ENCODE assay signal across 12 cellular contexts in genomic region chr2:43708178-43708577, GRCh38. TPM values are rescaled to one million over a fixed set of nuclear protein-coding genes. Genes with fewer than 3 reads are reported as not detected.
"Had no signal": no experiment of that assay in that cellular context is flagged by ENCODE, and none has a peak within 500 bp of the region (broad histone marks: within the 10 kb centered on the region; RNA-seq: fewer than 3 reads in every experiment).

No MANE protein-coding gene starts in this region.

- H3K4me1 ChIP-seq: pancreas, stomach had no signal

- H3K27ac ChIP-seq: pancreas had no signal

- H3K9me3 ChIP-seq: pancreas, stomach had no signal

- ATAC-seq: activated CD8-positive, alpha-beta memory T cell treated with anti-CD3 and anti-CD28 coated beads, Interleukin-2, amount 10 ng/mL, durations not matched to agents 7 days and 5 days; left ventricle myocardium superior; pancreas; T-helper 17 cell had no signal

- H3K36me3 ChIP-seq: pancreas had no signal

- DNase-seq: activated CD4-positive, alpha-beta T cell treated with anti-CD3 and anti-CD28 coated beads, Interleukin-2, amount 50 U/mL, for 4 hours; activated CD4-positive, CD25-positive, alpha-beta regulatory T cell treated with anti-CD3 and anti-CD28 coated beads, Interleukin-2, amount 50 U/mL, for 72 hours; activated CD8-positive, alpha-beta memory T cell treated with anti-CD3 and anti-CD28 coated beads, Interleukin-2, amount 10 ng/mL, durations not matched to agents 7 days and 5 days; activated gamma-delta T cell treated with Interleukin-2 at 50 U/mL for 16 hours; activated naive CD8-positive, alpha-beta T cell treated with anti-CD3 and anti-CD28 coated beads for 36 hours; activated T-cell treated with anti-CD3 and anti-CD28 coated beads, Interleukin-2, amount 50 U/mL, for 24 hours; anterior cingulate cortex; left ventricle myocardium superior; pancreas; stomach; T-helper 17 cell had no signal

- H3K27me3 ChIP-seq: pancreas, stomach had no signal

- H3K4me3 ChIP-seq: pancreas, stomach had no signal

RNA-seq across cellular contexts. Expression of gene C1GALT1C1L, which starts 31.9 kb away (rescaled TPM):
- total RNA-seq: bronchial epithelial cell, T-helper 17 cell had no signal
